In the genomic region with DNA sequence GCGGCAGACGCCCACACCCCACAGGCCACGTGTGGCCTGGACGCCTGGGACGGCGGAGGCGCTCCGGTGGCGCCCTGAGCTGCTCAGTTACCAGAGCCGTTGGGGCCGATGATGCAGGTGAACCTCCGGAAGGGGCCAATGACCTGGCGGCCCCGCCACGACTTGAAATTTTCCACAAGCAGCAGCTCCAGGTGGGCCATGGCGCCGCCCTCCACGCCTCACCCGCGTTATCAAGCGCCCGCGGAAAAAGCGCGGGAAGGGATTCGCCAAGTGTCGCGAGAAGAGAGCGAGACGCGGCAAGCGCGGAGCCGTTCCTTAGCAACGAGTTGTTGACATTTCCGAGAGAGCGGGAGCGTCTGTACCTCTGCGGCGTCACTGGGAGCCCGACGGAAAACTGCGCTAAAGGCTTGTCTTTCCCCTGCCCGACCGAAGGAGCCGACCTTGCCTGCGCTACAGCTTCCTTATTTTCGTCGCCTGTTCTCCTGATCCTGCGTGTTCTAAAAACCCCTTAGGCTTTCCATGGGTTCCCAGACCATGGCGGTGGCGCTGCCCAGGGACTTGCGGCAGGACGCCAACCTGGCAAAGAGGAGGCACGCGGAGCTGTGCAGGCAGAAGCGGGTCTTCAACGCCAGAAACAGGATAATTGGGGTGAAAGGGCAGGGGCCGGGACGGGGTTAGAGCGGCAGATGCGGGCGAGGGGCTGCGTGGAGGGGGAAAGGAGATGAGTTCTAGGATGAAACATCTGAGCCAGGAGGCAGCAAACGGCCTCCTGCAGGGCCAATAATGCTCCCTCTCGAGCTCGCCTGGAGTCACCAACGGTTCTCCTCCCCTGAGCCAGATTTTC, we compare ENCODE assay signal across 8 cellular contexts. TPM values are rescaled to one million over a fixed set of nuclear protein-coding genes. Genes with fewer than 3 reads are reported as not detected.
DNase-seq lines count a peak whose midpoint lies in the region; ATAC-seq and TF ChIP-seq lines count a peak whose summit lies in the region.

A gene with protein sequence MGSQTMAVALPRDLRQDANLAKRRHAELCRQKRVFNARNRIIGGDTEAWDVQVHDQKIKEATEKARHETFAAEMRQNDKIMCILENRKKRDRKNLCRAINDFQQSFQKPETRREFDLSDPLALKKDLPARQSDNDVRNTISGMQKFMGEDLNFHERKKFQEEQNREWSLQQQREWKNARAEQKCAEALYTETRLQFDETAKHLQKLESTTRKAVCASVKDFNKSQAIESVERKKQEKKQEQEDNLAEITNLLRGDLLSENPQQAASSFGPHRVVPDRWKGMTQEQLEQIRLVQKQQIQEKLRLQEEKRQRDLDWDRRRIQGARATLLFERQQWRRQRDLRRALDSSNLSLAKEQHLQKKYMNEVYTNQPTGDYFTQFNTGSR (plus strand): TSS at position 326 of the 844 bp plus-strand sequence. CDS start 194 bp downstream, at position 520.
A gene with protein sequence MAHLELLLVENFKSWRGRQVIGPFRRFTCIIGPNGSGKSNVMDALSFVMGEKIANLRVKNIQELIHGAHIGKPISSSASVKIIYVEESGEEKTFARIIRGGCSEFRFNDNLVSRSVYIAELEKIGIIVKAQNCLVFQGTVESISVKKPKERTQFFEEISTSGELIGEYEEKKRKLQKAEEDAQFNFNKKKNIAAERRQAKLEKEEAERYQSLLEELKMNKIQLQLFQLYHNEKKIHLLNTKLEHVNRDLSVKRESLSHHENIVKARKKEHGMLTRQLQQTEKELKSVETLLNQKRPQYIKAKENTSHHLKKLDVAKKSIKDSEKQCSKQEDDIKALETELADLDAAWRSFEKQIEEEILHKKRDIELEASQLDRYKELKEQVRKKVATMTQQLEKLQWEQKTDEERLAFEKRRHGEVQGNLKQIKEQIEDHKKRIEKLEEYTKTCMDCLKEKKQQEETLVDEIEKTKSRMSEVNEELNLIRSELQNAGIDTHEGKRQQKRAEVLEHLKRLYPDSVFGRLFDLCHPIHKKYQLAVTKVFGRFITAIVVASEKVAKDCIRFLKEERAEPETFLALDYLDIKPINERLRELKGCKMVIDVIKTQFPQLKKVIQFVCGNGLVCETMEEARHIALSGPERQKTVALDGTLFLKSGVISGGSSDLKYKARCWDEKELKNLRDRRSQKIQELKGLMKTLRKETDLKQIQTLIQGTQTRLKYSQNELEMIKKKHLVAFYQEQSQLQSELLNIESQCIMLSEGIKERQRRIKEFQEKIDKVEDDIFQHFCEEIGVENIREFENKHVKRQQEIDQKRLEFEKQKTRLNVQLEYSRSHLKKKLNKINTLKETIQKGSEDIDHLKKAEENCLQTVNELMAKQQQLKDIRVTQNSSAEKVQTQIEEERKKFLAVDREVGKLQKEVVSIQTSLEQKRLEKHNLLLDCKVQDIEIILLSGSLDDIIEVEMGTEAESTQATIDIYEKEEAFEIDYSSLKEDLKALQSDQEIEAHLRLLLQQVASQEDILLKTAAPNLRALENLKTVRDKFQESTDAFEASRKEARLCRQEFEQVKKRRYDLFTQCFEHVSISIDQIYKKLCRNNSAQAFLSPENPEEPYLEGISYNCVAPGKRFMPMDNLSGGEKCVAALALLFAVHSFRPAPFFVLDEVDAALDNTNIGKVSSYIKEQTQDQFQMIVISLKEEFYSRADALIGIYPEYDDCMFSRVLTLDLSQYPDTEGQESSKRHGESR (minus strand): TSS at position 232 of the 844 bp plus-strand sequence. CDS start 32 bp downstream, at position 200.

- no peak within 1 kb of the TSS for H3K9ac ChIP-seq in neural progenitor cell

- H3K27ac ChIP-seq in Panc1 (ENCODE audit: low read length) (peak within 1 kb of the TSS; percentile 62), foreskin keratinocyte (peak within 1 kb of the TSS; percentile 40), neural progenitor cell (no peak within 1 kb of the TSS)

- peak within 1 kb of the TSS; percentile 93 for H2AFZ ChIP-seq in neural progenitor cell (replicated peaks)

- H3K4me2 ChIP-seq in neural progenitor cell: peak within 1 kb of the TSS; percentile 72

- BruUV-seq in Panc1 (replicated peaks; lab: Mats Ljungman, UMichigan): TSS peak; percentile 96

- peak within 1 kb of the TSS; percentile 83 to 92 for H3K4me3 Mint-ChIP-seq in CD14-positive monocyte
- H3K4me3 Mint-ChIP-seq in neural progenitor cell: peak within 1 kb of the TSS; percentile 78

- H3K27me3 Mint-ChIP-seq in CD14-positive monocyte (ENCODE audit: low read depth in 3 of 3) (peaks cover 0 to 8% (median 0%) of the 10 kb centered on the region in 3 donors), neural progenitor cell (ENCODE audit: insufficient read depth, low read depth) (peaks cover 6% of the 10 kb centered on the region)

- H4K20me1 ChIP-seq in neural progenitor cell (ENCODE audit: low read depth): no peaks in the 10 kb centered on the region

- H3K4me3 ChIP-seq in Panc1 (ENCODE audit: low read depth in 2 of 2, low read length in 2 of 2) (peak within 1 kb of the TSS; percentile 55 to 76), neural progenitor cell (peak within 1 kb of the TSS; percentile 33)

- intact Hi-C loops in CD14-positive monocyte (cut with micrococcal nuclease) (loop anchor here in 1 of 2 donors (10.0 kb wide), 1 partner anchor 79 kb away; no protein-coding TSS in a partner anchor), Panc1 (cut with micrococcal nuclease; ENCODE audit: unreplicated experiment) (no loop called here)

- DNase-seq in CD14-positive monocyte (ENCODE audit: low spot score): peak; percentile 70
- peak; percentile 82 for DNase-seq in HPDE6-E6E7 (ENCODE audit: extremely low spot score)
- DNase-seq in Panc1 (ENCODE audit: low read depth, low spot score): peak; percentile 52
- peak; percentile 93 for DNase-seq in activated effector memory CD4-positive, alpha-beta T cell treated with anti-CD3 and anti-CD28 coated beads, Interleukin-2, amount 50 U/mL, for 16 hours
- DNase-seq in foreskin keratinocyte: peak; percentile 25 to 62
- DNase-seq in neural progenitor cell (ENCODE audit: low spot score): peak; percentile 92
- peak; percentile 76 for DNase-seq in stimulated activated naive CD4-positive, alpha-beta T cell treated with Interleukin-2 at 50 U/mL for 16 hours (lab: John Stamatoyannopoulos, UW)

- POLR2A ChIA-PET in Panc1 (lab: Charles Lee): interaction anchor here (0.6 to 0.7 kb wide), 3 partner anchors 124 to 428 kb away, joined by 3 to 4 read pairs (median 4); no protein-coding TSS in a partner anchor

- CTCF ChIA-PET in Panc1 (lab: Charles Lee): interaction anchor here (0.6 kb wide), 1 partner anchor 77 kb away, joined by 3 read pairs; no protein-coding TSS in a partner anchor

- H3K27me3 ChIP-seq in Panc1 (ENCODE audit: control insufficient read depth, insufficient read depth, low read length) (no peaks in the 10 kb centered on the region), foreskin keratinocyte (no peaks in the 10 kb centered on the region), neural progenitor cell (peaks cover 27% of the 10 kb centered on the region)

- H3K9me3 Mint-ChIP-seq in CD14-positive monocyte (no peaks in the 10 kb centered on the region), neural progenitor cell (peaks cover 4% of the 10 kb centered on the region)

- H3K36me3 Mint-ChIP-seq in CD14-positive monocyte (peaks cover 5 to 10% of the 10 kb centered on the region in 2 donors), neural progenitor cell (peaks cover 10% of the 10 kb centered on the region)

- ATAC-seq in Panc1 (peak; percentile 97), foreskin keratinocyte (peak; percentile 82), HG02678 (IDR thresholded peaks at IDR 0.05; ENCODE audit: unreplicated experiment) (no peak)

- H3K27ac Mint-ChIP-seq in CD14-positive monocyte (peak within 1 kb of the TSS; percentile 42 to 92 (median 87)), neural progenitor cell (peak within 1 kb of the TSS; percentile 69)

- H3K4me1 ChIP-seq in Panc1 (ENCODE audit: control insufficient read depth, insufficient read depth, low read length): peaks cover 8% of the 10 kb centered on the region
- H3K4me1 ChIP-seq in foreskin keratinocyte: no peaks in the 10 kb centered on the region
- no peaks in the 10 kb centered on the region for H3K4me1 ChIP-seq in neural progenitor cell

- H3K9me3 ChIP-seq in Panc1 (ENCODE audit: control insufficient read depth, insufficient read depth, low read depth, low read length) (no peaks in the 10 kb centered on the region), neural progenitor cell (ENCODE audit: low read depth) (no peaks in the 10 kb centered on the region)

- no peaks in the 10 kb centered on the region for H3K79me2 ChIP-seq in neural progenitor cell (ENCODE audit: low read depth)

- H3F3A ChIP-seq in neural progenitor cell (ENCODE audit: low read depth): peaks cover 11% of the 10 kb centered on the region

- H3K4me1 Mint-ChIP-seq in CD14-positive monocyte: peaks cover 13% of the 10 kb centered on the region
- H3K4me1 Mint-ChIP-seq in neural progenitor cell: peaks cover 8% of the 10 kb centered on the region

- in situ Hi-C loops in Panc1 (cut with HindIII; ENCODE audit: low pct_unique_long_range_greater_than_20kb, low sequenced_read_pairs): no loop called here

- H3K36me3 ChIP-seq in Panc1 (ENCODE audit: control insufficient read depth, insufficient read depth, low read length) (no peaks in the 10 kb centered on the region), neural progenitor cell (no peaks in the 10 kb centered on the region)

- TF ChIP-seq CTCF in CD14-positive monocyte (IDR thresholded peaks at IDR 0.05) (no peak), Panc1 (IDR thresholded peaks at IDR 0.05) (no peak), foreskin keratinocyte (conservative IDR thresholded peaks at IDR 0.05) (no peak), neural progenitor cell (IDR thresholded peaks at IDR 0.05) (no peak)

RNA-seq across cellular contexts. Expression of the first gene that starts in this region (rescaled TPM):
- polyA plus RNA-seq in CD14-positive monocyte (not detected), foreskin keratinocyte (1.5 and 1.7 TPM in 2 replicates)
- total RNA-seq in Panc1 (2021; ENCODE audit: unreplicated experiment) (2.9 TPM), foreskin keratinocyte (1.7 and 2.3 TPM in 2 replicates), neural progenitor cell (ENCODE audit: low replicate concordance) (0.59 and 2.0 TPM in 2 replicates)
- polyA plus RNA-seq in Panc1 (2012; ENCODE audit: insufficient read length): 2.0 TPM

RNA-seq across cellular contexts. Expression of the second gene that starts in this region (rescaled TPM):
- polyA plus RNA-seq in CD14-positive monocyte (not detected), foreskin keratinocyte (0.02 TPM in 1 of 2 replicates, not detected in the other)
- total RNA-seq in Panc1 (2021; ENCODE audit: unreplicated experiment) (0.10 TPM), foreskin keratinocyte (0.03 and 0.04 TPM in 2 replicates), neural progenitor cell (ENCODE audit: low replicate concordance) (0.06 and 0.09 TPM in 2 replicates)
- 0.07 TPM for polyA plus RNA-seq in Panc1 (2012; ENCODE audit: insufficient read length)

Comparison
In these comparisons a context has a peak if more than half of its experiments do, and no peak if none do; other contexts are left out.
1. Peak in DNase-seq in CD14-positive monocyte; RNA of the genes that start here not detected or under 1 TPM.